ENCODE assay signal across 10 cellular contexts in the genomic region with DNA sequence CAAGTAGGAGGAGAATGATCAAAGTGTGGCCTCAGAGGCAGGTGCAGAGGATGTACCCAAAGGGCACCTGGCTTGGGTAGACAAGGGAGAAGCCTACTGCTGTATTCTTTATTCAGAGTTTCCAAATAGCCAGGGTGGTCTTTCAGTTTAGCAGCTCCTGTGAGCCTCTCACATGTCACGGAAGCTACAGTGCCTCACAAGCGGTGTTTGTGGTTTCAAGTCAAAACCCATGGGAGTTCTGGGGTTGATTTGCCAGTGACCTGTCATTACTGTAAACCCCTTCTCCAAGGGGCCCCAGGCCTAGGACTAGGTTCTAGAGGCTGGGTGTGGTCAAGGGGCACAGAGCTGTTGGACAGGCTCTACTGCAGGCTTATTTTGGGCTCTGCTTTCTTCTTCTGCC.
DNase-seq lines count a peak whose midpoint lies in the region; ATAC-seq and TF ChIP-seq lines count a peak whose summit lies in the region.
"Had no signal": no experiment of that assay in that cellular context is flagged by ENCODE, and none has a peak within 500 bp of the region (broad histone marks: within the 10 kb centered on the region; RNA-seq: fewer than 3 reads in every experiment).

No MANE protein-coding gene starts in this region.

- peaks cover 15% of the 10 kb centered on the region for H3K27me3 Mint-ChIP-seq in activated naive CD8-positive, alpha-beta T cell treated with anti-CD3 and anti-CD28 coated beads, Interleukin-2, amount 50 U/mL, for 24 hours

- ATAC-seq in GM18517 (IDR thresholded peaks at IDR 0.05; ENCODE audit: unreplicated experiment) (peak; percentile 70), GM21423 (IDR thresholded peaks at IDR 0.05; ENCODE audit: unreplicated experiment) (peak; percentile 57), HG03196 (IDR thresholded peaks at IDR 0.05; ENCODE audit: unreplicated experiment) (peak; percentile 64)
- peak; percentile 71 for ATAC-seq in activated naive CD8-positive, alpha-beta T cell treated with anti-CD3 and anti-CD28 coated beads, Interleukin-2, amount 50 U/mL, for 24 hours

- TF ChIP-seq CTCF in GM10266 (IDR thresholded peaks at IDR 0.05; ENCODE audit: control insufficient read depth, insufficient read depth, low read depth, missing control alignments): no peak

- peaks cover 57% of the 10 kb centered on the region for H3K4me1 Mint-ChIP-seq in activated naive CD8-positive, alpha-beta T cell treated with anti-CD3 and anti-CD28 coated beads, Interleukin-2, amount 50 U/mL, for 24 hours

- peak overlapping the region; percentile 55 for H3K27ac Mint-ChIP-seq in activated naive CD8-positive, alpha-beta T cell treated with anti-CD3 and anti-CD28 coated beads, Interleukin-2, amount 50 U/mL, for 24 hours

- DNase-seq in activated naive CD8-positive, alpha-beta T cell treated with anti-CD3 and anti-CD28 coated beads, Interleukin-2, amount 50 U/mL, for 24 hours: peak; percentile 48
- DNase-seq in GM10266 (ENCODE audit: extremely low spot score) (no peak), T1000 (lab: John Stamatoyannopoulos, UW) (no peak), glomerular visceral epithelial cell (ENCODE audit: extremely low spot score) (no peak)
- DNase-seq in activated CD4-positive, alpha-beta T cell treated with anti-CD3 and anti-CD28 coated beads for 4 hours: no peak
- DNase-seq: NCI-H524, occipital lobe had no signal

- H3K4me3 Mint-ChIP-seq in activated naive CD8-positive, alpha-beta T cell treated with anti-CD3 and anti-CD28 coated beads, Interleukin-2, amount 50 U/mL, for 24 hours: peak overlapping the region; percentile 24

- no peaks in the 10 kb centered on the region for H3K9me3 Mint-ChIP-seq in activated naive CD8-positive, alpha-beta T cell treated with anti-CD3 and anti-CD28 coated beads, Interleukin-2, amount 50 U/mL, for 24 hours

- peaks cover 2% of the 10 kb centered on the region for H3K36me3 Mint-ChIP-seq in activated naive CD8-positive, alpha-beta T cell treated with anti-CD3 and anti-CD28 coated beads, Interleukin-2, amount 50 U/mL, for 24 hours (ENCODE audit: low read depth)
